ENCODE assay signal across 8 cellular contexts in the genomic region with DNA sequence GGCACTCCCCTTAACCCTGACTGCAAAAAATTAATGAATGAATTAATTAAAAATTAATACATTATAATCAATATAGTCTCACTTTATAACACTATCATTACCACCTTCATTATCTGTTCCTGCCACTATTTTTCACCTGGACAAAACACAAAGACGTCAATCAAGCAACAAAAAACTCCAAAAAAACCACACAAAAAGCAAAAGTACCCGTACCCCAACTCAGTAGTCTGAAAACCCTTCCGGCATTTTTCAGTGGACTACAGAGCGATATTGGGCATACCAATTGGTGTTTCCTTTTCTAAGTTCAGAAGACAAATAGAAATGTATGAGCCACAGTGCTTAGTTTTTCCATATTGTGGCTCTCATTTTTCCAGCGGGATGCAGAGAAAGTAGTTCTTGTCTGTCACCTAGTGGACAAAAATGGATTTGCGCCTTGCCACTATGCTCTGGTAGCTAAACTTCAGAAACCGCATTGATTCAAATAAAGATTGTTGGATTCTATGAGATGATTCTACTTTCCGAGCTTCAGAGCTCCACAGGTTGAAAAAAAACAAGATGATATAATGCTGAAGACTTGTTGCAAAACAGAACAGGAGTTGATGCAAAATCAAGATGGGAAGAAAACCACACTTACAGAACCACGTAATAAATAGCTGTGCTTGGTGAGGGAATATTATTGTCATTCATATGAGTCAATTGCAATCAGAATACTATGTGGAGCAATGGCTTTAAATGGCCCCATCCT. TPM values are rescaled to one million over a fixed set of nuclear protein-coding genes. Genes with fewer than 3 reads are reported as not detected.
A peak's percentile ranks its signal among the peaks of the same experiment; 100 is the strongest.
DNase-seq lines count a peak whose midpoint lies in the region; ATAC-seq and TF ChIP-seq lines count a peak whose summit lies in the region.

No MANE protein-coding gene starts in this region.

- no peaks in the 10 kb centered on the region for H3K4me1 ChIP-seq in lung (ENCODE audit: control insufficient read depth in 2 of 2, insufficient read depth in 2 of 2, low read length in 2 of 2)

- H3K9me3 ChIP-seq in lung (ENCODE audit: control insufficient read depth in 2 of 2, insufficient read depth in 1 of 2, low read length in 1 of 2), result no peaks in the 10 kb centered on the region

- no peaks in the 10 kb centered on the region for H3K36me3 ChIP-seq in lung (ENCODE audit: control insufficient read depth in 2 of 2, insufficient read depth in 2 of 2, low read length in 2 of 2)

- peak; percentile 99 for TF ChIP-seq CTCF in lung (IDR thresholded peaks at IDR 0.05; ENCODE audit: control extremely low read depth, extremely low read depth)

- 19 to 21% methylated on average over 9 of the region's 9 CpGs for WGBS in lung, 2 donors

- ATAC-seq in HG03095 (IDR thresholded peaks at IDR 0.05; ENCODE audit: unreplicated experiment), result peak; percentile 56
- no peak for ATAC-seq in lung (ENCODE audit: insufficient read depth, low FRiP score)

- DNase-seq in GM04503 (ENCODE audit: low read depth), result peak; percentile 60
- peak; percentile 33 for DNase-seq in NCI-H446 treated with DMSO at 0.1 percent for 48 hours (lab: John Stamatoyannopoulos, UW)
- peak; percentile 62 to 75 for DNase-seq in activated CD4-positive, alpha-beta T cell treated with anti-CD3 and anti-CD28 coated beads for 4 hours
- peak; percentile 86 for DNase-seq in dedifferentiated amniotic fluid mesenchymal stem cell (ENCODE audit: extremely low spot score)
- peak; percentile 66 for DNase-seq in lung (ENCODE audit: low spot score)
- peak; percentile 25 to 37 for DNase-seq in stimulated activated CD8-positive, alpha-beta memory T cell treated with anti-CD3 and anti-CD28 coated beads, Interleukin-15, amount 100 ng/mL, for 48 hours (ENCODE audit: low read depth in 2 of 2)
- DNase-seq in HPDE6-E6E7 (ENCODE audit: extremely low spot score), result no peak

- H3K27ac ChIP-seq in lung (ENCODE audit: low read depth in 1 of 2, low read length in 1 of 2), result no peak overlapping the region

- no peak overlapping the region for H3K4me3 ChIP-seq in lung

- H3K27me3 ChIP-seq in lung (ENCODE audit: control insufficient read depth, insufficient read depth), result no peaks in the 10 kb centered on the region

RNA-seq across cellular contexts. Expression of gene ITGB1, which starts 50.6 kb away (rescaled TPM):
- total RNA-seq in lung, result 100 to 1,000 TPM; 375 to 445 TPM
- polyA plus RNA-seq in lung, result 100 to 1,000 TPM; 105 to 291 TPM
